1 cellular context compared by ENCODE assay signal in genomic region chr12:27297576-27297975, GRCh38.
A peak's percentile ranks its signal among the peaks of the same experiment; 100 is the strongest.
TF ChIP-seq lines count a peak whose summit lies in the region.

No MANE protein-coding gene starts in this region.

TF ChIP-seq in K562, 482 proteins besides CTCF, POLR2A, EP300 and RAD21:
- no peak for TF ChIP-seq ZNF592 (IDR thresholded peaks at IDR 0.05)
- TF ChIP-seq MCM7 (IDR thresholded peaks at IDR 0.05), result no peak
- TF ChIP-seq UBTF (IDR thresholded peaks at IDR 0.05; ENCODE audit: borderline replicate concordance in 1 of 2, low read depth in 2 of 2, low read length in 2 of 2), result no peak
- TF ChIP-seq ZNF75A (CRISPR knock-in tag; IDR thresholded peaks at IDR 0.05), result no peak
- TF ChIP-seq RFX1 (IDR thresholded peaks at IDR 0.05), result peak; percentile 19; the same call in 1 of the 2 replicates
- no peak for TF ChIP-seq MEF2D (tag; conservative IDR thresholded peaks at IDR 0.05; ENCODE audit: low read depth)
